In the genomic region with DNA sequence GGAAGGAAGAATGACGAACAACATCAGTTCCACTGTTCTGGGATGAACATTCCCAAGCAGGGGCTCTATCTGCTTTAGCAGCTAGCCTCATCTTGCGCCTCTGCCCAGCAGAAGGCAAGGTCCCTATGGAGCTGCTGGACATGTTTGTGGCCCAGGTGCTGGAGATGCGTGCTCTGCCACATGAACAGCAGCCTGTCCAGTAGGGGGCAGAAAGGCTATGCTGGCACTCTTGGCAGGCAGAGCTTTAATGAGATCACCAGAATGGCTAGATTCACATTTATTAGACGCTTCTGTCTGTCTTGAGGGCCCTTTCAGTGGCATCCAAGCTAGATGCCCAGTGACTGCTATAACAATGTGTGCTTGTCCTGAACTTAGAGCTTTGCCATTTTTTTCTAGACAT, we compare ENCODE assay signal across 8 cellular contexts.
DNase-seq lines count a peak whose midpoint lies in the region; ATAC-seq and TF ChIP-seq lines count a peak whose summit lies in the region.

No MANE protein-coding gene starts in this region.

- H3K36me3 Mint-ChIP-seq in T-helper 17 cell (ENCODE audit: low read depth) = no peaks in the 10 kb centered on the region

- H3K27ac Mint-ChIP-seq in T-helper 17 cell = no peak overlapping the region

- DNase-seq in NCI-H526 (lab: John Stamatoyannopoulos, UW) (peak; percentile 16 to 63), NCI-H526 treated with DMSO at 0.1 percent for 48 hours (lab: John Stamatoyannopoulos, UW) (no peak), MG63 (peak; percentile 4), cardiac fibroblast (ENCODE audit: low read depth in 2 of 2) (peak; percentile 28 to 61), myocyte (ENCODE audit: low read depth) (peak; percentile 38), NCI-H446 treated with DMSO at 0.1 percent for 48 hours (lab: John Stamatoyannopoulos, UW) (no peak), T-helper 17 cell (no peak)

- TF ChIP-seq CTCF in cardiac fibroblast (IDR thresholded peaks at IDR 0.05; ENCODE audit: low read depth, low read length) = peak; percentile 65

- ATAC-seq in HG02763 (IDR thresholded peaks at IDR 0.05; ENCODE audit: unreplicated experiment) = no peak
- ATAC-seq in T-helper 17 cell = no peak

- no peak overlapping the region for H3K4me3 ChIP-seq in MG63
- no peak overlapping the region for H3K4me3 ChIP-seq in cardiac fibroblast (replicated peaks in 1 of 2; ENCODE audit: low read depth in 2 of 2, low read length in 2 of 2)

- H3K36me3 ChIP-seq in MG63 = no peaks in the 10 kb centered on the region

- H3K9me3 ChIP-seq in MG63 = no peaks in the 10 kb centered on the region
- H3K9me3 ChIP-seq in T-helper 17 cell (ENCODE audit: control insufficient read depth, low read length, poor library complexity, severe bottlenecking) = no peaks in the 10 kb centered on the region

- no peak overlapping the region for H3K4me3 Mint-ChIP-seq in T-helper 17 cell

- no peaks in the 10 kb centered on the region for H3K4me1 Mint-ChIP-seq in T-helper 17 cell

- no peaks in the 10 kb centered on the region for H3K27me3 Mint-ChIP-seq in T-helper 17 cell

- no peaks in the 10 kb centered on the region for H3K27me3 ChIP-seq in MG63

Comparison
In these comparisons a context has a peak if more than half of its experiments do, and no peak if none do; other contexts are left out.
1. DNase-seq: peak in NCI-H526 (2 of 2), MG63 (single experiment), cardiac fibroblast (2 of 2) and myocyte (single experiment); none in NCI-H526 treated with DMSO at 0.1 percent for 48 hours (single experiment), NCI-H446 treated with DMSO at 0.1 percent for 48 hours (single experiment) and T-helper 17 cell (0 of 3).